1 cellular context compared by ENCODE assay signal in the genomic region with DNA sequence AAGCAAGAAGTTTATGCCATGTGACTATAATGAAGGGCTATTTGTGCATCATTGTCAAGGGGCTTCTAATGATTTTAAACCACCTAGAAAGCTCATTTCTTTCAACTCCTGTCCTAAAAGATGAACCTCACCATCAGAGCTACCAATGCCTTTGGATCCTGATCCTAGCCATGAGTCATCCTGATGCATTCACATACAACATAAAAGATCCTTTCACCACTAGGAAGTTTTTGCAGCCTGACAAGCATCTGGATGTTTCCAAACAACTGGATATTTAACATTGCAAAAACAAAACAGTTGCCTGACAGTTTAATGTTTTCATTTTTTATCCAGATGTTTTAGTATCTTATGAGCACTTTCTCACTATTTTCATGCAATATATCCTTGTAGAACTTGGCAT.
TF ChIP-seq lines count a peak whose summit lies in the region.

No MANE protein-coding gene starts in this region.

TF ChIP-seq in GM23338, 12 proteins besides CTCF, POLR2A, EP300 and RAD21 (continued from another document):
- TF ChIP-seq ZNF462 (CRISPR knock-in tag; IDR thresholded peaks at IDR 0.05) (no peak), NANOG (IDR thresholded peaks at IDR 0.05; ENCODE audit: borderline replicate concordance) (no peak), REST (IDR thresholded peaks at IDR 0.05; ENCODE audit: unreplicated experiment) (no peak), EZH2 (IDR thresholded peaks at IDR 0.05; ENCODE audit: low read depth, unreplicated experiment) (no peak), EZH2phosphoT487 (IDR thresholded peaks at IDR 0.05; ENCODE audit: unreplicated experiment) (no peak), JUNB (IDR thresholded peaks at IDR 0.05; ENCODE audit: unreplicated experiment) (no peak), ZNF114 (CRISPR knock-in tag; IDR thresholded peaks at IDR 0.05) (no peak), ETS1 (IDR thresholded peaks at IDR 0.05) (no peak), ZNF331 (CRISPR knock-in tag; IDR thresholded peaks at IDR 0.05; ENCODE audit: low read depth) (no peak)
